In the genomic region with DNA sequence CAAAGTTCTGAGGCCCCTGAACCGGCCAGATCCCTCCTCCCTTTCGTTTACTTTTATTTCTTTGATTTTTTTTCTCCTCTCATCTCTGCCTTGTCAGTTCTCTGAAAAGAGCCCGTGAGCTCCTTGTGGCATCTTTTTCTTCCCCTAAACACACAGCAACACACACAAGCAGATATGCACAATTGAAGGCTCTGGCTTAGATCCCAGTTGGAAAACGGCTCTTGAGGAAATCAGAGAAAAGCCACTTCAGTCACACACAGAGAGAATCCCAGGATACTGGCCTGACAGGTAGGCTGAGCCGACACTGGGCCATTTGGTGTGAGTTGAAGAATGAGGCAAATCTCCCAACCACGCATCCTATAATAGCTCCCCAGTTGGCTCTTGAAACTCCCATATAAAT, we compare ENCODE assay signal across 11 cellular contexts. TPM values are rescaled to one million over a fixed set of nuclear protein-coding genes. Genes with fewer than 3 reads are reported as not detected.
DNase-seq lines count a peak whose midpoint lies in the region; ATAC-seq, FAIRE-seq and TF ChIP-seq lines count a peak whose summit lies in the region.
"Had no signal": no experiment of that assay in that cellular context is flagged by ENCODE, and none has a peak within 500 bp of the region (broad histone marks: within the 10 kb centered on the region; RNA-seq: fewer than 3 reads in every experiment).

No MANE protein-coding gene starts in this region.

- CTCF ChIA-PET in HepG2 (lab: Yijun Ruan, JAX; ENCODE audit: low intra/inter-chr PET ratio, low total read pairs): no interaction called here
- CTCF ChIA-PET in K562 (lab: Yijun Ruan, JAX; ENCODE audit: low intra/inter-chr PET ratio): no interaction called here

- H3K9ac ChIP-seq in HepG2 (ENCODE audit: insufficient read depth, low read depth, low read length) (no peak overlapping the region), K562 (ENCODE audit: insufficient read depth in 1 of 2, low read depth in 2 of 2, low read length in 2 of 2) (no peak overlapping the region)

- POLR2A ChIA-PET in HepG2 (lab: Yijun Ruan, JAX) (no interaction called here), K562 (lab: Yijun Ruan, JAX) (interaction anchor here (0.6 to 1.2 kb wide), 2 partner anchors 45 to 119 kb away, joined by 3 read pairs; no protein-coding TSS in a partner anchor)

- H3K36me3 ChIP-seq in HepG2 (replicated peaks in 1 of 2; ENCODE audit: control insufficient read depth in 1 of 2, insufficient read depth in 2 of 2, low read length in 2 of 2): no peaks in the 10 kb centered on the region
- H3K36me3 ChIP-seq in right lobe of liver: no peaks in the 10 kb centered on the region
- H3K36me3 ChIP-seq in K562 (ENCODE audit: control insufficient read depth, insufficient read depth, low read length): no peaks in the 10 kb centered on the region
- no peaks in the 10 kb centered on the region for H3K36me3 ChIP-seq in mucosa of descending colon (ENCODE audit: low read depth)
- H3K36me3 ChIP-seq in vagina: no peaks in the 10 kb centered on the region
- no peaks in the 10 kb centered on the region for H3K36me3 ChIP-seq in left lung

- intact Hi-C loops in HepG2 (cut with micrococcal nuclease; ENCODE audit: unreplicated experiment): loop anchor here (10.0 kb wide), 1 partner anchor 83 kb away; no protein-coding TSS in a partner anchor
- intact Hi-C loops in right lobe of liver (cut with DNase I): loop anchor here in 1 of 2 donors (10.0 kb wide), 1 partner anchor 1233 kb away; no protein-coding TSS in a partner anchor
- intact Hi-C loops in K562 (cut with micrococcal nuclease): loop anchor here (10.0 kb wide), 1 partner anchor 103 kb away; no protein-coding TSS in a partner anchor
- intact Hi-C loops in mucosa of descending colon (cut with DNase I, micrococcal nuclease): no loop called here
- intact Hi-C loops in vagina (cut with DNase I): no loop called here
- intact Hi-C loops in left lung (cut with DNase I): no loop called here

- no peak for TF ChIP-seq RAD21 in HepG2 (CRISPR knock-in tag; IDR thresholded peaks at IDR 0.05)
- no peak for TF ChIP-seq RAD21 in K562 (CRISPR knock-in tag; conservative IDR thresholded peaks at IDR 0.05 in 1 of 2, IDR thresholded peaks at IDR 0.05 in 1 of 2)

- in situ Hi-C loops in HepG2 (cut with HindIII; ENCODE audit: extremely low pct_ligation_motif_present, low pct_unique_long_range_greater_than_20kb): loop anchor here (25.0 kb wide), 1 partner anchor 1225 kb away; the partner anchor contains the start of gene NDP
- in situ Hi-C loops in K562 (cut with MboI): no loop called here

- TF ChIP-seq POLR2A in HepG2 (IDR thresholded peaks at IDR 0.05; ENCODE audit: insufficient read depth in 1 of 2, low read depth in 2 of 2, low read length in 2 of 2) (no peak), right lobe of liver (IDR thresholded peaks at IDR 0.05) (no peak), K562 (conservative IDR thresholded peaks at IDR 0.05) (no peak), vagina (IDR thresholded peaks at IDR 0.05) (no peak)

- H3K4me3 ChIP-seq in HepG2 (replicated peaks in 1 of 3; ENCODE audit: insufficient read depth in 1 of 3, low read depth in 2 of 3, low read length in 3 of 3) (peak overlapping the region in 1 of 3 experiments; percentile 55; a peak in 1 of 6 replicates), right lobe of liver (no peak overlapping the region), K562 (0 out of 2 replicates have a peak overlapping the region, but pooled peaks have one; percentile 32), mucosa of descending colon (no peak overlapping the region), vagina (peak overlapping the region; percentile 33 to 35), left lung (peak overlapping the region in 1 of 2 donors; percentile 26)

- H3K79me2 ChIP-seq in HepG2 (ENCODE audit: insufficient read depth, low read length) (no peaks in the 10 kb centered on the region), K562 (ENCODE audit: control insufficient read depth, insufficient read depth, low read length) (no peaks in the 10 kb centered on the region)

- H3K9me1 ChIP-seq in K562 (ENCODE audit: control insufficient read depth, insufficient read depth, low read length): no peaks in the 10 kb centered on the region

- no peak for TF ChIP-seq CTCF in HepG2 (CRISPR knock-in tag; IDR thresholded peaks at IDR 0.05)
- TF ChIP-seq CTCF in right lobe of liver (IDR thresholded peaks at IDR 0.05): no peak
- TF ChIP-seq CTCF in K562 (IDR thresholded peaks at IDR 0.05 in 2 of 3, conservative IDR thresholded peaks at IDR 0.05 in 1 of 3; ENCODE audit: insufficient read depth in 2 of 3, low read depth in 1 of 3, low read length in 3 of 3): no peak
- no peak for TF ChIP-seq CTCF in mucosa of descending colon (IDR thresholded peaks at IDR 0.05)
- no peak for TF ChIP-seq CTCF in vagina (IDR thresholded peaks at IDR 0.05)
- no peak for TF ChIP-seq CTCF in left lung (IDR thresholded peaks at IDR 0.05)

- no peak for TF ChIP-seq EP300 in HepG2 (IDR thresholded peaks at IDR 0.05; ENCODE audit: low read depth in 2 of 2, low read length in 2 of 2)
- TF ChIP-seq EP300 in HepG2 (CRISPR knock-in tag; IDR thresholded peaks at IDR 0.05; ENCODE audit: borderline replicate concordance): no peak
- TF ChIP-seq EP300 in K562 (IDR thresholded peaks at IDR 0.05; ENCODE audit: low read length): no peak

- H3K27me3 ChIP-seq in HepG2 (ENCODE audit: control insufficient read depth in 1 of 2, insufficient read depth in 2 of 2, low read length in 2 of 2) (no peaks in the 10 kb centered on the region), right lobe of liver (no peaks in the 10 kb centered on the region), K562 (ENCODE audit: control insufficient read depth in 2 of 2, insufficient read depth in 2 of 2, low read length in 2 of 2) (no peaks in the 10 kb centered on the region; a peak in 1 of 5 replicates), vagina (no peaks in the 10 kb centered on the region), left lung (no peaks in the 10 kb centered on the region)

- 26% methylated on average over 4 of the region's 6 CpGs for WGBS in HepG2 (ENCODE audit: low lambda C conversion rate)
- WGBS in right lobe of liver (ENCODE audit: insufficient coverage, low coverage, low lambda C conversion rate, missing lambda C conversion rate): 27% methylated on average over 6 of the region's 6 CpGs
- WGBS in K562 (ENCODE audit: insufficient coverage, low coverage, missing lambda C conversion rate): 25% methylated on average over 5 of the region's 6 CpGs

- BruUV-seq in HepG2 (replicated peaks; lab: Mats Ljungman, UMichigan) (no TSS peak), K562 (replicated peaks; lab: Mats Ljungman, UMichigan) (no TSS peak)

- DNase-seq in HepG2 (ENCODE audit: low spot score): no peak
- no peak for DNase-seq in right lobe of liver
- DNase-seq in K562 (ENCODE audit: extremely low read depth in 1 of 4, low spot score in 3 of 4): no peak
- no peak for DNase-seq in mucosa of descending colon
- DNase-seq in vagina (ENCODE audit: extremely low spot score in 2 of 2): no peak
- no peak for DNase-seq in SHP77 treated with DMSO at 0.1 percent for 48 hours (lab: John Stamatoyannopoulos, UW)
- no peak for DNase-seq in H4 (ENCODE audit: low spot score)
- no peak for DNase-seq in left lung
- DNase-seq: H9 had no signal

- H4K20me1 ChIP-seq in HepG2 (ENCODE audit: insufficient read depth, low read length): no peaks in the 10 kb centered on the region
- no peaks in the 10 kb centered on the region for H4K20me1 ChIP-seq in K562 (replicated peaks; ENCODE audit: control insufficient read depth, insufficient read depth, low read length)

- no peaks in the 10 kb centered on the region for H3K4me1 ChIP-seq in HepG2 (ENCODE audit: insufficient read depth, low read length)
- H3K4me1 ChIP-seq in right lobe of liver: no peaks in the 10 kb centered on the region
- H3K4me1 ChIP-seq in K562 (replicated peaks in 1 of 2; ENCODE audit: control insufficient read depth in 2 of 2, insufficient read depth in 2 of 2, low read length in 2 of 2): peaks cover 0 to 2% of the 10 kb centered on the region in 2 experiments; a peak in 2 of 5 replicates
- no peaks in the 10 kb centered on the region for H3K4me1 ChIP-seq in mucosa of descending colon (ENCODE audit: low read depth)
- no peaks in the 10 kb centered on the region for H3K4me1 ChIP-seq in vagina
- no peaks in the 10 kb centered on the region for H3K4me1 ChIP-seq in left lung

- H3K27ac ChIP-seq in HepG2 (ENCODE audit: extremely low read length, insufficient read depth, low read length) (no peak overlapping the region), right lobe of liver (no peak overlapping the region), K562 (ENCODE audit: extremely low read depth, low read depth, low read length) (no peak overlapping the region), vagina (peak overlapping the region; percentile 49), left lung (no peak overlapping the region)

- no peak overlapping the region for H2AFZ ChIP-seq in HepG2 (ENCODE audit: low read length)
- peak overlapping the region; percentile 93 for H2AFZ ChIP-seq in K562 (ENCODE audit: low read depth, low read length)

- no peaks in the 10 kb centered on the region for H3K9me3 ChIP-seq in HepG2 (ENCODE audit: low read length)
- no peaks in the 10 kb centered on the region for H3K9me3 ChIP-seq in right lobe of liver
- H3K9me3 ChIP-seq in K562 (replicated peaks; ENCODE audit: control insufficient read depth, insufficient read depth, low read depth, low read length): no peaks in the 10 kb centered on the region
- no peaks in the 10 kb centered on the region for H3K9me3 ChIP-seq in mucosa of descending colon
- H3K9me3 ChIP-seq in vagina: no peaks in the 10 kb centered on the region
- no peaks in the 10 kb centered on the region for H3K9me3 ChIP-seq in left lung

- H3K4me2 ChIP-seq in HepG2 (ENCODE audit: low read depth, low read length): peak overlapping the region; percentile 87
- H3K4me2 ChIP-seq in K562 (ENCODE audit: insufficient read depth, low read length): peak overlapping the region; percentile 88

- no peak for FAIRE-seq in HepG2 (lab: Jason Lieb, UNC)
- no peak for FAIRE-seq in K562 (lab: Jason Lieb, UNC)
- FAIRE-seq: G401.6 had no signal

- ATAC-seq in HepG2: no peak
- ATAC-seq in right lobe of liver: no peak
- ATAC-seq in K562: no peak
- peak; percentile 12 for ATAC-seq in mucosa of descending colon
- ATAC-seq in left lung: no peak

RNA-seq across cellular contexts. Expression of gene DIPK2B, which starts 12.9 kb away (rescaled TPM):
- not detected in 2 replicates for total RNA-seq in HepG2 (2016; rRNA removed; fragmentation: Illumina TruSeq; extraction: Trizol)
- not detected in 2 replicates for total RNA-seq in HepG2 (2016; cell fraction: cytosol; rRNA removed; fragmentation: Illumina TruSeq; extraction: Trizol; ENCODE audit: low read depth)
- total RNA-seq in HepG2 (2016; cell fraction: insoluble cytoplasmic fraction; rRNA removed; fragmentation: Illumina TruSeq; extraction: Trizol): not detected in 2 replicates
- total RNA-seq in HepG2 (2016; cell fraction: membrane; rRNA removed; fragmentation: Illumina TruSeq; extraction: Trizol): not detected in 2 replicates
- not detected in 2 replicates for total RNA-seq in HepG2 (2016; cell fraction: nucleus; rRNA removed; fragmentation: Illumina TruSeq; extraction: Trizol)
- polyA plus RNA-seq in HepG2 (2011; rRNA removed): not detected in 2 replicates
- not detected in 2 replicates for polyA plus RNA-seq in HepG2 (2011; cell fraction: cytosol; rRNA removed)
- not detected in 2 replicates for polyA plus RNA-seq in HepG2 (2011; cell fraction: nucleus; rRNA removed)
- polyA plus RNA-seq in HepG2 (2012): not detected in 2 replicates
- not detected in 2 replicates for polyA plus RNA-seq in HepG2 (2016; cell fraction: cytosol; fragmentation: Illumina TruSeq; extraction: Trizol; ENCODE audit: low read depth)
- polyA plus RNA-seq in HepG2 (2016; cell fraction: insoluble cytoplasmic fraction; fragmentation: Illumina TruSeq; extraction: Trizol; ENCODE audit: low read depth): not detected in 2 replicates
- polyA plus RNA-seq in HepG2 (2016; cell fraction: membrane; fragmentation: Illumina TruSeq; extraction: Trizol; ENCODE audit: low read depth): not detected in 2 replicates
- polyA plus RNA-seq in HepG2 (2016; cell fraction: nucleus; fragmentation: Illumina TruSeq; extraction: Trizol; ENCODE audit: insufficient read depth, low read depth): not detected in 2 replicates
- not detected in 2 replicates for polyA minus RNA-seq in HepG2 (2011; rRNA and poly(A)+ RNA removed; ENCODE audit: low replicate concordance)
- not detected in 2 replicates for polyA minus RNA-seq in HepG2 (2011; cell fraction: cytosol; rRNA and poly(A)+ RNA removed)
- not detected in 2 replicates for polyA minus RNA-seq in HepG2 (2011; cell fraction: nucleus; rRNA and poly(A)+ RNA removed)
- 1 to 10 TPM in 3 of 6 experiments, under 1 TPM in 3; 0.15 to 1.6 (median 0.93) TPM for total RNA-seq in right lobe of liver
- not detected in 2 replicates for total RNA-seq in K562 (2011; cell fraction: chromatin; rRNA removed; ENCODE audit: low replicate concordance)
- total RNA-seq in K562 (2011; cell fraction: nucleolus; rRNA removed): not detected in 2 replicates
- not detected in 2 replicates for total RNA-seq in K562 (2011; cell fraction: nucleoplasm; rRNA removed)
- not detected in 2 replicates for total RNA-seq in K562 (2014; rRNA removed)
- total RNA-seq in K562 (2014; rRNA removed; fragmentation: Illumina TruSeq; extraction: Trizol): not detected in 2 replicates
- not detected in 2 replicates for total RNA-seq in K562 (2015; rRNA removed; fragmentation: Illumina TruSeq; extraction: Trizol)
- total RNA-seq in K562 (2021): not detected in 2 replicates
- not detected in 2 replicates for polyA plus RNA-seq in K562 (2011; rRNA removed)
- polyA plus RNA-seq in K562 (2011; cell fraction: cytosol; rRNA removed): not detected in 2 replicates
- not detected in 2 replicates for polyA plus RNA-seq in K562 (2011; cell fraction: nucleus; rRNA removed)
- polyA plus RNA-seq in K562 (2012): not detected in 2 replicates
- polyA plus RNA-seq in K562 (2014; fragmentation: Illumina TruSeq; extraction: Trizol): not detected in 2 replicates
- polyA plus RNA-seq in K562 (2014; fragmentation: Nextera tagmentation; extraction: Ambion mirVana): not detected
- polyA plus RNA-seq in K562 (2014; rRNA removed): not detected in 2 replicates
- polyA minus RNA-seq in K562 (2011; rRNA and poly(A)+ RNA removed): not detected in 2 replicates
- not detected in 2 replicates for polyA minus RNA-seq in K562 (2011; cell fraction: cytosol; rRNA and poly(A)+ RNA removed)
- polyA minus RNA-seq in K562 (2011; cell fraction: nucleus; rRNA and poly(A)+ RNA removed): not detected in 2 replicates
- 1 to 10 TPM; 1.9 to 6.4 (median 5.4) TPM for total RNA-seq in mucosa of descending colon
- total RNA-seq in vagina: 22.1 TPM
- total RNA-seq in H4 (2014; rRNA removed; shearing (Covaris generic)): not detected in 2 replicates
- total RNA-seq in left lung: 10 to 100 TPM in 1 of 2 donors, 1 to 10 TPM in 1; 9.2 to 13.7 TPM
- total RNA-seq: H9 had no signal
- polyA plus RNA-seq: neural cell had no signal

Comparison
In these comparisons a context has a peak if more than half of its experiments do, and no peak if none do; other contexts are left out.
1. H3K4me3 ChIP-seq: peak in K562 (single experiment) and vagina (2 of 2); none in right lobe of liver (0 of 3) and mucosa of descending colon (single experiment).
2. intact Hi-C loops: an anchor here in HepG2 (10.0 kb wide) and K562 (10.0 kb wide); none called in mucosa of descending colon, vagina and left lung.